Comparison of ENCODE assay signal across 11 cellular contexts in genomic region chr9:98794802-98795201, GRCh38. TPM values are rescaled to one million over a fixed set of nuclear protein-coding genes. Genes with fewer than 3 reads are reported as not detected.
DNase-seq lines count a peak whose midpoint lies in the region; ATAC-seq and TF ChIP-seq lines count a peak whose summit lies in the region.
"Had no signal": no experiment of that assay in that cellular context is flagged by ENCODE, and none has a peak within 500 bp of the region (broad histone marks: within the 10 kb centered on the region; RNA-seq: fewer than 3 reads in every experiment).

No MANE protein-coding gene starts in this region.

- DNase-seq in Caco-2 = no peak
- DNase-seq in dorsolateral prefrontal cortex = no peak
- no peak for DNase-seq in superior temporal gyrus (ENCODE audit: extremely low spot score)
- no peak for DNase-seq in NCI-H524 (lab: John Stamatoyannopoulos, UW)
- DNase-seq in left cardiac atrium = no peak
- DNase-seq: kidney glomerular epithelial cell, sigmoid colon had no signal

- H3K4me1 Mint-ChIP-seq in Caco-2 (ENCODE audit: low read depth, unreplicated experiment) (peaks cover 29% of the 10 kb centered on the region), nephron (peaks cover 40% of the 10 kb centered on the region)

- H3K9ac ChIP-seq in KMS-11 = no peak overlapping the region

- H3K36me3 Mint-ChIP-seq in Caco-2 (ENCODE audit: insufficient read depth, unreplicated experiment) (peaks cover 5% of the 10 kb centered on the region), nephron (ENCODE audit: low read depth) (no peaks in the 10 kb centered on the region)

- TF ChIP-seq CTCF in Caco-2 (IDR thresholded peaks at IDR 0.05; ENCODE audit: insufficient read depth in 1 of 2, low read depth in 1 of 2, low read length in 1 of 2, severe bottlenecking in 1 of 2, unreplicated experiment in 1 of 2) (no peak), KMS-11 (conservative IDR thresholded peaks at IDR 0.05; ENCODE audit: low read depth, low read length) (no peak), dorsolateral prefrontal cortex (IDR thresholded peaks at IDR 0.05 in 54 of 56, conservative IDR thresholded peaks at IDR 0.05 in 2 of 56; ENCODE audit: low read depth in 1 of 56, partially characterized antibody in 56 of 56) (no peak), nephron (IDR thresholded peaks at IDR 0.05; ENCODE audit: unreplicated experiment in 3 of 3) (no peak)

- H3K79me2 ChIP-seq in KMS-11 (ENCODE audit: insufficient read depth, low read depth) = peaks cover 7% of the 10 kb centered on the region; the same call in 1 of the 2 replicates

- BruUV-seq in Caco-2 (replicated peaks; lab: Mats Ljungman, UMichigan) = no TSS peak

- intact Hi-C loops in Caco-2 (cut with micrococcal nuclease; ENCODE audit: unreplicated experiment) = loop anchor here (10.0 kb wide), 1 partner anchor 420 kb away; no protein-coding TSS in a partner anchor
- intact Hi-C loops in dorsolateral prefrontal cortex (cut with DNase I) = loop anchor here (5.0 to 10.0 kb wide), 5 partner anchors 310 to 1027 kb away; partner anchors contain the start of genes NANS (in 1 of the 2), NR4A3 (in 1 of the 2), TGFBR1 (in 1 of the 2) and TRMO (in 1 of the 2)
- intact Hi-C loops in left cardiac atrium (cut with DNase I) = no loop called here

- H3K27ac Mint-ChIP-seq in Caco-2 (ENCODE audit: unreplicated experiment) (no peak overlapping the region), nephron (peak overlapping the region; percentile 27 to 61 (median 44))
- H3K27ac Mint-ChIP-seq: activated naive CD4-positive, alpha-beta T cell treated with anti-CD3 and anti-CD28 coated beads, Interleukin-2, amount 50 U/mL, for 72 hours had no signal

- H3K4me1 ChIP-seq in Caco-2 = peaks cover 25% of the 10 kb centered on the region
- peaks cover 32% of the 10 kb centered on the region for H3K4me1 ChIP-seq in KMS-11 (ENCODE audit: low read depth, poor library complexity, severe bottlenecking)

- H4K20me1 ChIP-seq in KMS-11 (ENCODE audit: insufficient read depth) = peaks cover 8% of the 10 kb centered on the region; the same call in 1 of the 2 replicates

- H3K27me3 ChIP-seq in Caco-2 (replicated peaks; ENCODE audit: control insufficient read depth, insufficient read depth, low read length) (no peaks in the 10 kb centered on the region), KMS-11 (ENCODE audit: insufficient read depth, low read depth) (no peaks in the 10 kb centered on the region), dorsolateral prefrontal cortex (no peaks in the 10 kb centered on the region)
- H3K27me3 ChIP-seq: sigmoid colon had no signal

- H3K9me3 Mint-ChIP-seq in Caco-2 (ENCODE audit: unreplicated experiment) = no peaks in the 10 kb centered on the region
- peaks cover 12% of the 10 kb centered on the region for H3K9me3 Mint-ChIP-seq in nephron

- 0 out of 2 replicates have a peak overlapping the region, but pooled peaks have one; percentile 92 for H3K4me2 ChIP-seq in KMS-11

- ATAC-seq in HG03460 (IDR thresholded peaks at IDR 0.05; ENCODE audit: unreplicated experiment) (no peak), left cardiac atrium (no peak)
- ATAC-seq: activated naive CD4-positive, alpha-beta T cell treated with anti-CD3 and anti-CD28 coated beads, Interleukin-2, amount 50 U/mL, for 72 hours had no signal

- POLR2A ChIA-PET in Caco-2 (lab: Charles Lee) = no interaction called here

- H3K4me3 Mint-ChIP-seq in Caco-2 (ENCODE audit: unreplicated experiment) = peak overlapping the region; percentile 73
- peak overlapping the region; percentile 68 to 86 (median 80) for H3K4me3 Mint-ChIP-seq in nephron

- H3K36me3 ChIP-seq in Caco-2 (ENCODE audit: control insufficient read depth, insufficient read depth, low read length) (no peaks in the 10 kb centered on the region; the same call in none of the 2 replicates), KMS-11 (ENCODE audit: insufficient read depth) (no peaks in the 10 kb centered on the region)

- H3K9me3 ChIP-seq in Caco-2 = no peaks in the 10 kb centered on the region
- H3K9me3 ChIP-seq: sigmoid colon had no signal

- H3K27ac ChIP-seq in KMS-11 (no peak overlapping the region), dorsolateral prefrontal cortex (peak overlapping the region in 39 of 59 donors; percentile 4 to 93 (median 75))

- CTCF ChIA-PET in Caco-2 (lab: Charles Lee) = interaction anchor here (1.0 kb wide), 1 partner anchor 13 kb away, joined by 5 read pairs; the partner anchor contains the start of gene GALNT12

- no peaks in the 10 kb centered on the region for H3K27me3 Mint-ChIP-seq in Caco-2 (ENCODE audit: insufficient read depth, unreplicated experiment)
- H3K27me3 Mint-ChIP-seq in nephron (ENCODE audit: low read depth) = peaks cover 3% of the 10 kb centered on the region

- no peak overlapping the region for H2AFZ ChIP-seq in KMS-11 (ENCODE audit: low read depth)

- H3K4me3 ChIP-seq in Caco-2 (ENCODE audit: low read depth, low read length) (no peak overlapping the region), KMS-11 (IDR thresholded peaks at IDR 0.05; ENCODE audit: insufficient read depth, low read depth, low read length) (no peak overlapping the region), dorsolateral prefrontal cortex (peak overlapping the region in 43 of 59 donors; percentile 3 to 88 (median 79))

RNA-seq across cellular contexts. Expression of gene ANKS6, which starts 1.6 kb away (rescaled TPM):
- 21.1 and 27.8 TPM in 2 replicates for total RNA-seq in Caco-2 (2022)
- total RNA-seq in dorsolateral prefrontal cortex = 10 to 100 TPM; 21.8 to 47.3 (median 33.7) TPM
- 1 to 10 TPM; 6.5 to 7.4 TPM for total RNA-seq in left cardiac atrium

RNA-seq across cellular contexts. Expression of gene GALNT12, which starts 12.7 kb away (rescaled TPM):
- total RNA-seq in Caco-2 (2022) = 3.6 and 3.9 TPM in 2 replicates
- 1 to 10 TPM; 1.6 to 9.7 (median 3.9) TPM for total RNA-seq in dorsolateral prefrontal cortex
- total RNA-seq in left cardiac atrium = 1 to 10 TPM in 1 of 2 donors, under 1 TPM in 1; 0.91 to 1.1 TPM

Comparison
In these comparisons a context has a peak if more than half of its experiments do, and no peak if none do; other contexts are left out.
1. H3K4me3 ChIP-seq: peak in dorsolateral prefrontal cortex (43 of 59); none in Caco-2 (single experiment) and KMS-11 (single experiment).
2. intact Hi-C loops: an anchor here in Caco-2 (10.0 kb wide) and dorsolateral prefrontal cortex (5.0 to 10.0 kb wide); none called in left cardiac atrium.